In genomic region chr18:32252461-32252860, GRCh38 we compare ENCODE assay signal across 23 cellular contexts.
"Had no signal": no experiment of that assay in that cellular context is flagged by ENCODE, and none has a peak within 500 bp of the region (broad histone marks: within the 10 kb centered on the region; RNA-seq: fewer than 3 reads in every experiment).

No MANE protein-coding gene starts in this region.

- H3K36me3 ChIP-seq: MG63, SJCRH30 had no signal

- H3K27me3 ChIP-seq: MG63, SJCRH30 had no signal

- DNase-seq: IMR-90, Karpas-422, KG1, MG63, NCI-H1092, NCI-H1105 treated with DMSO at 0.1 percent for 48 hours, NCI-H1417 treated with DMSO at 0.1 percent for 48 hours, NCI-H146, NCI-H1694 treated with DMSO at 0.1 percent for 48 hours, NCI-H1930, NCI-H2081, NCI-H2107, NCI-H2227 treated with DMSO at 0.1 percent for 48 hours, NCI-H524, NCI-H526 treated with DMSO at 0.1 percent for 48 hours, NCI-H748 treated with DMSO at 0.1 percent for 48 hours, PC-3, SHP77 treated with DMSO at 0.1 percent for 48 hours, SJCRH30 had no signal

- H3K27ac ChIP-seq: SJCRH30 had no signal

- H3K4me3 ChIP-seq: MG63, SJCRH30 had no signal

- ATAC-seq: HepG2, Panc1, PC-3, Right ventricle myocardium inferior, SK-N-SH treated with all-trans-retinoic acid at 6 μM for 48 hours had no signal

- H3K4me1 ChIP-seq: SJCRH30 had no signal

- H3K9me3 ChIP-seq: MG63, SJCRH30 had no signal
